Comparison of ENCODE assay signal across 27 cellular contexts in genomic region chr20:10573951-10574339, GRCh38.
"Had no signal": no experiment of that assay in that cellular context is flagged by ENCODE, and none has a peak within 500 bp of the region (broad histone marks: within the 10 kb centered on the region; RNA-seq: fewer than 3 reads in every experiment).

No MANE protein-coding gene starts in this region.

- H3K4me2 ChIP-seq: PC-9 had no signal

- H3K9me3 Mint-ChIP-seq: activated CD4-positive, alpha-beta T cell treated with anti-CD3 and anti-CD28 coated beads, Interleukin-2, amount 10 ng/mL, durations not matched to agents 7 days and 5 days; activated naive CD4-positive, alpha-beta T cell treated with anti-CD3 and anti-CD28 coated beads, Interleukin-2, amount 50 U/mL, for 24 hours; activated naive CD8-positive, alpha-beta T cell treated with anti-CD3 and anti-CD28 coated beads, Interleukin-2, amount 10 ng/mL, durations not matched to agents 7 days and 5 days; activated T-cell treated with anti-CD3 and anti-CD28 coated beads, Interleukin-2, amount 50 U/mL, for 24 hours; activated T-helper 2 cell treated with anti-CD3 and anti-CD28 coated beads, Interferon-gamma antibody, Interleukin-2, Interleukin-4, amounts not matched to agents 10 μg/mL and 5 μg/mL and 100 μg/mL, durations not matched to agents 14 hours and 24 hours and 36 hours had no signal

- H3K27ac ChIP-seq: breast epithelium, PC-9, RWPE1 had no signal

- H3K4me1 ChIP-seq: breast epithelium had no signal

- H3K27me3 Mint-ChIP-seq: activated CD4-positive, alpha-beta T cell treated with anti-CD3 and anti-CD28 coated beads for 36 hours; activated CD4-positive, alpha-beta T cell treated with anti-CD3 and anti-CD28 coated beads, Interleukin-2, amount 10 ng/mL, durations not matched to agents 7 days and 5 days; activated naive CD4-positive, alpha-beta T cell treated with anti-CD3 and anti-CD28 coated beads, Interleukin-2, amount 50 U/mL, for 24 hours; activated naive CD8-positive, alpha-beta T cell treated with anti-CD3 and anti-CD28 coated beads, Interleukin-2, amount 10 ng/mL, durations not matched to agents 7 days and 5 days; activated T-cell treated with anti-CD3 and anti-CD28 coated beads, Interleukin-2, amount 50 U/mL, for 24 hours had no signal

- H3K36me3 ChIP-seq: breast epithelium had no signal

- DNase-seq: activated CD4-positive, alpha-beta T cell treated with anti-CD3 and anti-CD28 coated beads for 36 hours; activated CD4-positive, alpha-beta T cell treated with anti-CD3 and anti-CD28 coated beads, Interleukin-2, amount 10 ng/mL, durations not matched to agents 7 days and 5 days; activated CD4-positive, alpha-beta T cell treated with anti-CD3 and anti-CD28 coated beads, Interleukin-2, amount 50 U/mL, for 48 hours; activated CD8-positive, alpha-beta T cell treated with anti-CD3 and anti-CD28 coated beads, Interleukin-2, amount 10 ng/mL, durations not matched to agents 7 days and 5 days; activated gamma-delta T cell; activated naive CD4-positive, alpha-beta T cell treated with Interleukin-2 at 50 U/mL for 16 hours; activated naive CD8-positive, alpha-beta T cell treated with anti-CD3 and anti-CD28 coated beads, Interleukin-2, amount 10 ng/mL, durations not matched to agents 7 days and 5 days; activated T-cell treated with anti-CD3 and anti-CD28 coated beads, Interleukin-2, amount 50 U/mL, for 24 hours; amygdala; body of pancreas; NCI-H1105; NCI-H1417 treated with DMSO at 0.1 percent for 48 hours; NCI-H1694; NCI-H1930; NCI-H2081 treated with DMSO at 0.1 percent for 48 hours; NCI-H345; NCI-H524 treated with DMSO at 0.1 percent for 48 hours; PC-9; SW 1271; T-helper 1 cell; T-helper 2 cell; T1000 had no signal

- H3K4me3 Mint-ChIP-seq: activated CD4-positive, alpha-beta T cell treated with anti-CD3 and anti-CD28 coated beads for 36 hours; activated CD4-positive, alpha-beta T cell treated with anti-CD3 and anti-CD28 coated beads, Interleukin-2, amount 10 ng/mL, durations not matched to agents 7 days and 5 days; activated CD8-positive, alpha-beta T cell treated with anti-CD3 and anti-CD28 coated beads, Interleukin-2, amount 10 ng/mL, durations not matched to agents 7 days and 5 days; activated naive CD4-positive, alpha-beta T cell treated with anti-CD3 and anti-CD28 coated beads, Interleukin-2, amount 50 U/mL, for 24 hours; activated naive CD8-positive, alpha-beta T cell treated with anti-CD3 and anti-CD28 coated beads, Interleukin-2, amount 10 ng/mL, durations not matched to agents 7 days and 5 days; activated T-cell treated with anti-CD3 and anti-CD28 coated beads, Interleukin-2, amount 50 U/mL, for 24 hours had no signal

- H3K27ac Mint-ChIP-seq: activated CD4-positive, alpha-beta T cell treated with anti-CD3 and anti-CD28 coated beads for 36 hours; activated CD4-positive, alpha-beta T cell treated with anti-CD3 and anti-CD28 coated beads, Interleukin-2, amount 10 ng/mL, durations not matched to agents 7 days and 5 days; activated CD8-positive, alpha-beta T cell treated with anti-CD3 and anti-CD28 coated beads, Interleukin-2, amount 10 ng/mL, durations not matched to agents 7 days and 5 days; activated naive CD4-positive, alpha-beta T cell treated with anti-CD3 and anti-CD28 coated beads, Interleukin-2, amount 50 U/mL, for 24 hours; activated T-cell treated with anti-CD3 and anti-CD28 coated beads, Interleukin-2, amount 50 U/mL, for 24 hours; activated T-helper 2 cell treated with anti-CD3 and anti-CD28 coated beads, Interferon-gamma antibody, Interleukin-2, Interleukin-4, amounts not matched to agents 10 μg/mL and 5 μg/mL and 100 μg/mL, durations not matched to agents 14 hours and 24 hours and 36 hours had no signal

- ATAC-seq: activated CD4-positive, alpha-beta T cell treated with anti-CD3 and anti-CD28 coated beads for 36 hours; activated CD8-positive, alpha-beta T cell treated with anti-CD3 and anti-CD28 coated beads, Interleukin-2, amount 10 ng/mL, durations not matched to agents 7 days and 5 days; body of pancreas; Right ventricle myocardium inferior had no signal

- H3K4me3 ChIP-seq: body of pancreas, breast epithelium, PC-9 had no signal

- H3K9me3 ChIP-seq: body of pancreas, breast epithelium had no signal

- H2AFZ ChIP-seq: PC-9 had no signal

- H3K27me3 ChIP-seq: body of pancreas, breast epithelium had no signal
